Comparison of ENCODE assay signal across 10 cellular contexts in genomic region chr11:69909561-69910518, GRCh38.
DNase-seq lines count a peak whose midpoint lies in the region; ATAC-seq, FAIRE-seq and TF ChIP-seq lines count a peak whose summit lies in the region.
"Had no signal": no experiment of that assay in that cellular context is flagged by ENCODE, and none has a peak within 500 bp of the region (broad histone marks: within the 10 kb centered on the region; RNA-seq: fewer than 3 reads in every experiment).

No MANE protein-coding gene starts in this region.

- no peaks in the 10 kb centered on the region for H3K79me1 ChIP-seq in neuronal stem cell (ENCODE audit: low read depth, low read length)

- no peak overlapping the region for H3K9ac ChIP-seq in neuronal stem cell (ENCODE audit: low read depth, low read length, poor library complexity)

- peak overlapping the region; percentile 49 for H2BK15ac ChIP-seq in neuronal stem cell (ENCODE audit: low read length)

- TF ChIP-seq CTCF in DOHH2 (IDR thresholded peaks at IDR 0.05; ENCODE audit: low read depth, low read length, poor library complexity, severe bottlenecking) (peak; percentile 95), NB4 (IDR thresholded peaks at IDR 0.05; ENCODE audit: low read depth, low read length) (peak; percentile 82), endothelial cell (IDR thresholded peaks at IDR 0.05; ENCODE audit: unreplicated experiment) (peak; percentile 87)

- H3K27me3 ChIP-seq in DOHH2 (ENCODE audit: control insufficient read depth, low read length) (no peaks in the 10 kb centered on the region), neuronal stem cell (ENCODE audit: control insufficient read depth in 3 of 3, insufficient read depth in 3 of 3, low read depth in 1 of 3, low read length in 3 of 3) (peaks cover 0 to 3% (median 0%) of the 10 kb centered on the region in 3 experiments)

- peak overlapping the region; percentile 60 for H2BK12ac ChIP-seq in neuronal stem cell (ENCODE audit: low read length)

- no peaks in the 10 kb centered on the region for H4K20me1 ChIP-seq in DOHH2 (ENCODE audit: control insufficient read depth, insufficient read depth, low read depth, low read length)

- no peak overlapping the region for H3K4ac ChIP-seq in neuronal stem cell (ENCODE audit: low read length)

- peak overlapping the region; percentile 47 for H3K14ac ChIP-seq in neuronal stem cell (ENCODE audit: low read length)

- ATAC-seq in GM21381 (IDR thresholded peaks at IDR 0.05; ENCODE audit: unreplicated experiment), result no peak
- ATAC-seq in GM21529 (IDR thresholded peaks at IDR 0.05; ENCODE audit: unreplicated experiment), result no peak
- ATAC-seq: gastroesophageal sphincter had no signal

- no peaks in the 10 kb centered on the region for H3F3A ChIP-seq in DOHH2 (ENCODE audit: control insufficient read depth, insufficient read depth)

- H2BK5ac ChIP-seq in neuronal stem cell (ENCODE audit: low read length), result peak overlapping the region; percentile 32

- WGBS in neuronal stem cell (ENCODE audit: extremely low coverage in 2 of 2, insufficient read length in 2 of 2, insufficient replicate concordance in 1 of 2), 2 donors, result no CpG with 5 or more reads among the region's 28 CpGs

- peak; percentile 36 for DNase-seq in NB4 (ENCODE audit: low read depth)
- DNase-seq in endothelial cell (ENCODE audit: low spot score), result peak; percentile 38
- no peak for DNase-seq in neuronal stem cell (ENCODE audit: low spot score)
- DNase-seq in RCC 7860 (ENCODE audit: low spot score), result no peak
- no peak for DNase-seq in T-helper 9 cell
- DNase-seq: NCI-H1092 treated with DMSO at 0.1 percent for 48 hours had no signal

- H3K9me3 ChIP-seq in DOHH2 (ENCODE audit: control insufficient read depth, insufficient read depth, low read length) (no peaks in the 10 kb centered on the region), neuronal stem cell (replicated peaks in 1 of 2; ENCODE audit: control insufficient read depth in 2 of 2, insufficient read depth in 1 of 2, low read depth in 1 of 2, low read length in 2 of 2) (no peaks in the 10 kb centered on the region)
- H3K9me3 ChIP-seq: gastroesophageal sphincter had no signal

- peak overlapping the region; percentile 82 for H3K23ac ChIP-seq in neuronal stem cell (ENCODE audit: low read depth, low read length, poor library complexity)

- peak overlapping the region; percentile 22 for H2AFZ ChIP-seq in neuronal stem cell (ENCODE audit: low read length)

- no peaks in the 10 kb centered on the region for H3K36me3 ChIP-seq in DOHH2 (ENCODE audit: control insufficient read depth, low read length)
- no peaks in the 10 kb centered on the region for H3K36me3 ChIP-seq in neuronal stem cell (replicated peaks in 1 of 2; ENCODE audit: control insufficient read depth in 2 of 2, insufficient read depth in 2 of 2, low read length in 2 of 2)
- H3K36me3 ChIP-seq: gastroesophageal sphincter had no signal

- no peak overlapping the region for H3K27ac ChIP-seq in DOHH2 (ENCODE audit: low read depth, low read length)
- H3K27ac ChIP-seq in neuronal stem cell (replicated peaks; ENCODE audit: low read length), result no peak overlapping the region
- H3K27ac ChIP-seq: gastroesophageal sphincter had no signal

- no peak overlapping the region for H3K27ac Mint-ChIP-seq in endothelial cell (ENCODE audit: unreplicated experiment)

- peak overlapping the region; percentile 90 for H3K18ac ChIP-seq in neuronal stem cell (ENCODE audit: low read length)

- FAIRE-seq in RCC 7860 (lab: Jason Lieb, UNC), result no peak

- no peaks in the 10 kb centered on the region for H3K4me1 Mint-ChIP-seq in endothelial cell (ENCODE audit: unreplicated experiment)

- H3K4me3 Mint-ChIP-seq in endothelial cell (ENCODE audit: unreplicated experiment), result no peak overlapping the region

- no peak overlapping the region for H2BK120ac ChIP-seq in neuronal stem cell (ENCODE audit: low read depth, low read length)

- no peak overlapping the region for H4K91ac ChIP-seq in neuronal stem cell (ENCODE audit: low read depth, low read length, poor library complexity)

- H3K4me1 ChIP-seq in DOHH2 (ENCODE audit: control insufficient read depth, low read length) (no peaks in the 10 kb centered on the region), neuronal stem cell (ENCODE audit: control insufficient read depth in 2 of 2, insufficient read depth in 1 of 2, low read depth in 1 of 2, low read length in 2 of 2) (no peaks in the 10 kb centered on the region)

- H3K36me3 Mint-ChIP-seq in endothelial cell (ENCODE audit: low read depth, unreplicated experiment), result no peaks in the 10 kb centered on the region

- no peak for TF ChIP-seq POLR2A in NB4 (IDR thresholded peaks at IDR 0.05; ENCODE audit: extremely low read depth, insufficient read length)

- peak overlapping the region; percentile 97 for H2AK5ac ChIP-seq in neuronal stem cell (ENCODE audit: low read depth, low read length)

- no peak overlapping the region for H3K4me3 ChIP-seq in DOHH2 (ENCODE audit: low read length)
- no peak overlapping the region for H3K4me3 ChIP-seq in NB4 (ENCODE audit: low read depth, low read length)
- H3K4me3 ChIP-seq in neuronal stem cell (ENCODE audit: low read length in 2 of 2), result no peak overlapping the region
- H3K4me3 ChIP-seq: gastroesophageal sphincter had no signal

- H3K4me2 ChIP-seq in DOHH2 (ENCODE audit: low read length), result no peak overlapping the region
- no peak overlapping the region for H3K4me2 ChIP-seq in neuronal stem cell (ENCODE audit: insufficient read depth, low read length, poor library complexity, severe bottlenecking)

- H4K8ac ChIP-seq in neuronal stem cell (ENCODE audit: low read depth, low read length), result no peak overlapping the region

- H3K9me3 Mint-ChIP-seq in endothelial cell (ENCODE audit: unreplicated experiment), result no peaks in the 10 kb centered on the region

- peaks cover 4% of the 10 kb centered on the region for H3K27me3 Mint-ChIP-seq in endothelial cell (ENCODE audit: unreplicated experiment)

- H3K9me2 ChIP-seq in DOHH2 (replicated peaks; ENCODE audit: control insufficient read depth, low read length), result no peaks in the 10 kb centered on the region

- H3K79me2 ChIP-seq in DOHH2 (ENCODE audit: control insufficient read depth, low read length), result no peaks in the 10 kb centered on the region

Comparison
In these comparisons a context has a peak if more than half of its experiments do, and no peak if none do; other contexts are left out.
1. DNase-seq: peak in NB4 (single experiment) and endothelial cell (single experiment); none in neuronal stem cell (single experiment), RCC 7860 (single experiment) and T-helper 9 cell (single experiment).
2. Peak in every context shown above with its lines, with median percentiles within 50 percentile points of each other: CTCF ChIP-seq.